1 cellular context compared by ENCODE assay signal in genomic region chr12:57632898-57633825, GRCh38.
TF ChIP-seq lines count a peak whose summit lies in the region.

TSS of gene B4GALNT1 (minus strand) at chr12:57633201. CDS start at chr12:57632132, 1,069 bp downstream.

TF ChIP-seq in HepG2, 621 proteins besides CTCF, POLR2A, EP300 and RAD21 (continued from another document and continues in another):
- 0 out of 2 replicates have a peak, but pooled peaks have one; percentile 75 for TF ChIP-seq MTERF4 (CRISPR knock-in tag; IDR thresholded peaks at IDR 0.05)
- TF ChIP-seq JUNB (CRISPR knock-in tag; IDR thresholded peaks at IDR 0.05; ENCODE audit: borderline replicate concordance): no peak
- 0 out of 2 replicates have a peak, but pooled peaks have one; percentile 29 for TF ChIP-seq TMF1 (CRISPR knock-in tag; IDR thresholded peaks at IDR 0.05; ENCODE audit: low read depth)
- TF ChIP-seq IRF9 (CRISPR knock-in tag; IDR thresholded peaks at IDR 0.05; ENCODE audit: borderline replicate concordance): 0 out of 2 replicates have a peak, but pooled peaks have one; percentile 47
- 0 out of 2 replicates have a peak, but pooled peaks have one; percentile 58 for TF ChIP-seq ZSCAN29 (CRISPR knock-in tag; conservative IDR thresholded peaks at IDR 0.05)
- TF ChIP-seq, protein P1, sequence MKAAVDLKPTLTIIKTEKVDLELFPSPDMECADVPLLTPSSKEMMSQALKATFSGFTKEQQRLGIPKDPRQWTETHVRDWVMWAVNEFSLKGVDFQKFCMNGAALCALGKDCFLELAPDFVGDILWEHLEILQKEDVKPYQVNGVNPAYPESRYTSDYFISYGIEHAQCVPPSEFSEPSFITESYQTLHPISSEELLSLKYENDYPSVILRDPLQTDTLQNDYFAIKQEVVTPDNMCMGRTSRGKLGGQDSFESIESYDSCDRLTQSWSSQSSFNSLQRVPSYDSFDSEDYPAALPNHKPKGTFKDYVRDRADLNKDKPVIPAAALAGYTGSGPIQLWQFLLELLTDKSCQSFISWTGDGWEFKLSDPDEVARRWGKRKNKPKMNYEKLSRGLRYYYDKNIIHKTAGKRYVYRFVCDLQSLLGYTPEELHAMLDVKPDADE (CRISPR knock-in tag; IDR thresholded peaks at IDR 0.05): no peak
- TF ChIP-seq, protein P2, sequence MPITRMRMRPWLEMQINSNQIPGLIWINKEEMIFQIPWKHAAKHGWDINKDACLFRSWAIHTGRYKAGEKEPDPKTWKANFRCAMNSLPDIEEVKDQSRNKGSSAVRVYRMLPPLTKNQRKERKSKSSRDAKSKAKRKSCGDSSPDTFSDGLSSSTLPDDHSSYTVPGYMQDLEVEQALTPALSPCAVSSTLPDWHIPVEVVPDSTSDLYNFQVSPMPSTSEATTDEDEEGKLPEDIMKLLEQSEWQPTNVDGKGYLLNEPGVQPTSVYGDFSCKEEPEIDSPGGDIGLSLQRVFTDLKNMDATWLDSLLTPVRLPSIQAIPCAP (CRISPR knock-in tag; IDR thresholded peaks at IDR 0.05; ENCODE audit: low read depth): no peak
- 0 out of 2 replicates have a peak, but pooled peaks have one; percentile 73 for TF ChIP-seq ZNF234 (CRISPR knock-in tag; conservative IDR thresholded peaks at IDR 0.05)
- no peak for TF ChIP-seq STAT5B (CRISPR knock-in tag; IDR thresholded peaks at IDR 0.05)
- TF ChIP-seq SALL2 (CRISPR knock-in tag; IDR thresholded peaks at IDR 0.05): peak; percentile 24; the same call in 1 of the 2 replicates
- TF ChIP-seq HOXA3 (CRISPR knock-in tag; IDR thresholded peaks at IDR 0.05): peak; percentile 64; the same call in 1 of the 2 replicates
- TF ChIP-seq SPEN (CRISPR knock-in tag; IDR thresholded peaks at IDR 0.05; ENCODE audit: low read depth): peak; percentile 61; the same call in 1 of the 2 replicates
- no peak for TF ChIP-seq HNRNPUL1 (IDR thresholded peaks at IDR 0.05; ENCODE audit: low read depth, low read length)
- TF ChIP-seq, protein P3, sequence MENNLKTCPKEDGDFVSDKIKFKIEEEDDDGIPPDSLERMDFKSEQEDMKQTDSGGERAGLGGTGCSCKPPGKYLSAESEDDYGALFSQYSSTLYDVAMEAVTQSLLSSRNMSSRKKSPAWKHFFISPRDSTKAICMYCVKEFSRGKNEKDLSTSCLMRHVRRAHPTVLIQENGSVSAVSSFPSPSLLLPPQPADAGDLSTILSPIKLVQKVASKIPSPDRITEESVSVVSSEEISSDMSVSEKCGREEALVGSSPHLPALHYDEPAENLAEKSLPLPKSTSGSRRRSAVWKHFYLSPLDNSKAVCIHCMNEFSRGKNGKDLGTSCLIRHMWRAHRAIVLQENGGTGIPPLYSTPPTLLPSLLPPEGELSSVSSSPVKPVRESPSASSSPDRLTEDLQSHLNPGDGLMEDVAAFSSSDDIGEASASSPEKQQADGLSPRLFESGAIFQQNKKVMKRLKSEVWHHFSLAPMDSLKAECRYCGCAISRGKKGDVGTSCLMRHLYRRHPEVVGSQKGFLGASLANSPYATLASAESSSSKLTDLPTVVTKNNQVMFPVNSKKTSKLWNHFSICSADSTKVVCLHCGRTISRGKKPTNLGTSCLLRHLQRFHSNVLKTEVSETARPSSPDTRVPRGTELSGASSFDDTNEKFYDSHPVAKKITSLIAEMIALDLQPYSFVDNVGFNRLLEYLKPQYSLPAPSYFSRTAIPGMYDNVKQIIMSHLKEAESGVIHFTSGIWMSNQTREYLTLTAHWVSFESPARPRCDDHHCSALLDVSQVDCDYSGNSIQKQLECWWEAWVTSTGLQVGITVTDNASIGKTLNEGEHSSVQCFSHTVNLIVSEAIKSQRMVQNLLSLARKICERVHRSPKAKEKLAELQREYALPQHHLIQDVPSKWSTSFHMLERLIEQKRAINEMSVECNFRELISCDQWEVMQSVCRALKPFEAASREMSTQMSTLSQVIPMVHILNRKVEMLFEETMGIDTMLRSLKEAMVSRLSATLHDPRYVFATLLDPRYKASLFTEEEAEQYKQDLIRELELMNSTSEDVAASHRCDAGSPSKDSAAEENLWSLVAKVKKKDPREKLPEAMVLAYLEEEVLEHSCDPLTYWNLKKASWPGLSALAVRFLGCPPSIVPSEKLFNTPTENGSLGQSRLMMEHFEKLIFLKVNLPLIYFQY (CRISPR knock-in tag; IDR thresholded peaks at IDR 0.05; ENCODE audit: borderline replicate concordance): no peak
- TF ChIP-seq IKZF4 (CRISPR knock-in tag; IDR thresholded peaks at IDR 0.05; ENCODE audit: borderline replicate concordance, low read depth, not compliant biosample characterization): peak; percentile 89
- TF ChIP-seq HES4 (CRISPR knock-in tag; IDR thresholded peaks at IDR 0.05; ENCODE audit: borderline replicate concordance): 0 out of 2 replicates have a peak, but pooled peaks have one; percentile 74
- TF ChIP-seq ZSCAN9 (CRISPR knock-in tag; IDR thresholded peaks at IDR 0.05; ENCODE audit: borderline replicate concordance): peak; percentile 60; the same call in 1 of the 2 replicates
- TF ChIP-seq ZNF224 (CRISPR knock-in tag; IDR thresholded peaks at IDR 0.05): 0 out of 2 replicates have a peak, but pooled peaks have one; percentile 16
- 0 out of 2 replicates have a peak, but pooled peaks have one; percentile 28 for TF ChIP-seq NFYC (CRISPR knock-in tag; IDR thresholded peaks at IDR 0.05)
- TF ChIP-seq, protein P4, sequence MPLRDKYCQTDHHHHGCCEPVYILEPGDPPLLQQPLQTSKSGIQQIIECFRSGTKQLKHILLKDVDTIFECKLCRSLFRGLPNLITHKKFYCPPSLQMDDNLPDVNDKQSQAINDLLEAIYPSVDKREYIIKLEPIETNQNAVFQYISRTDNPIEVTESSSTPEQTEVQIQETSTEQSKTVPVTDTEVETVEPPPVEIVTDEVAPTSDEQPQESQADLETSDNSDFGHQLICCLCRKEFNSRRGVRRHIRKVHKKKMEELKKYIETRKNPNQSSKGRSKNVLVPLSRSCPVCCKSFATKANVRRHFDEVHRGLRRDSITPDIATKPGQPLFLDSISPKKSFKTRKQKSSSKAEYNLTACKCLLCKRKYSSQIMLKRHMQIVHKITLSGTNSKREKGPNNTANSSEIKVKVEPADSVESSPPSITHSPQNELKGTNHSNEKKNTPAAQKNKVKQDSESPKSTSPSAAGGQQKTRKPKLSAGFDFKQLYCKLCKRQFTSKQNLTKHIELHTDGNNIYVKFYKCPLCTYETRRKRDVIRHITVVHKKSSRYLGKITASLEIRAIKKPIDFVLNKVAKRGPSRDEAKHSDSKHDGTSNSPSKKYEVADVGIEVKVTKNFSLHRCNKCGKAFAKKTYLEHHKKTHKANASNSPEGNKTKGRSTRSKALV (CRISPR knock-in tag; IDR thresholded peaks at IDR 0.05): peak; percentile 90; the same call in 1 of the 2 replicates
- TF ChIP-seq HNF1A (IDR thresholded peaks at IDR 0.05; ENCODE audit: low read depth): no peak
- TF ChIP-seq HNF1A (CRISPR knock-in tag; IDR thresholded peaks at IDR 0.05; ENCODE audit: borderline replicate concordance): 0 out of 2 replicates have a peak, but pooled peaks have one; percentile 38
- TF ChIP-seq, protein P5, sequence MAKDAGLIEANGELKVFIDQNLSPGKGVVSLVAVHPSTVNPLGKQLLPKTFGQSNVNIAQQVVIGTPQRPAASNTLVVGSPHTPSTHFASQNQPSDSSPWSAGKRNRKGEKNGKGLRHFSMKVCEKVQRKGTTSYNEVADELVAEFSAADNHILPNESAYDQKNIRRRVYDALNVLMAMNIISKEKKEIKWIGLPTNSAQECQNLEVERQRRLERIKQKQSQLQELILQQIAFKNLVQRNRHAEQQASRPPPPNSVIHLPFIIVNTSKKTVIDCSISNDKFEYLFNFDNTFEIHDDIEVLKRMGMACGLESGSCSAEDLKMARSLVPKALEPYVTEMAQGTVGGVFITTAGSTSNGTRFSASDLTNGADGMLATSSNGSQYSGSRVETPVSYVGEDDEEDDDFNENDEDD (CRISPR knock-in tag; IDR thresholded peaks at IDR 0.05; ENCODE audit: borderline replicate concordance): peak; percentile 89
- TF ChIP-seq SRSF1 (optimal IDR thresholded peaks at IDR 0.05; ENCODE audit: low read depth, low read length): peak; percentile 69
- no peak for TF ChIP-seq NR3C1 (CRISPR knock-in tag; IDR thresholded peaks at IDR 0.05)
- TF ChIP-seq KDM3A (CRISPR knock-in tag; IDR thresholded peaks at IDR 0.05; ENCODE audit: low read depth): 0 out of 2 replicates have a peak, but pooled peaks have one; percentile 53
- peak; percentile 80; the same call in 1 of the 2 replicates for TF ChIP-seq ZNF446 (CRISPR knock-in tag; IDR thresholded peaks at IDR 0.05)
- TF ChIP-seq GATAD2A (CRISPR knock-in tag; IDR thresholded peaks at IDR 0.05): 0 out of 2 replicates have a peak, but pooled peaks have one; percentile 21
- TF ChIP-seq MTF2 (CRISPR knock-in tag; IDR thresholded peaks at IDR 0.05; ENCODE audit: borderline replicate concordance): 0 out of 2 replicates have a peak, but pooled peaks have one; percentile 89
- no peak; the same call in 1 of the 2 replicates for TF ChIP-seq SAP130 (CRISPR knock-in tag; IDR thresholded peaks at IDR 0.05; ENCODE audit: low read depth)
- TF ChIP-seq, protein P6, sequence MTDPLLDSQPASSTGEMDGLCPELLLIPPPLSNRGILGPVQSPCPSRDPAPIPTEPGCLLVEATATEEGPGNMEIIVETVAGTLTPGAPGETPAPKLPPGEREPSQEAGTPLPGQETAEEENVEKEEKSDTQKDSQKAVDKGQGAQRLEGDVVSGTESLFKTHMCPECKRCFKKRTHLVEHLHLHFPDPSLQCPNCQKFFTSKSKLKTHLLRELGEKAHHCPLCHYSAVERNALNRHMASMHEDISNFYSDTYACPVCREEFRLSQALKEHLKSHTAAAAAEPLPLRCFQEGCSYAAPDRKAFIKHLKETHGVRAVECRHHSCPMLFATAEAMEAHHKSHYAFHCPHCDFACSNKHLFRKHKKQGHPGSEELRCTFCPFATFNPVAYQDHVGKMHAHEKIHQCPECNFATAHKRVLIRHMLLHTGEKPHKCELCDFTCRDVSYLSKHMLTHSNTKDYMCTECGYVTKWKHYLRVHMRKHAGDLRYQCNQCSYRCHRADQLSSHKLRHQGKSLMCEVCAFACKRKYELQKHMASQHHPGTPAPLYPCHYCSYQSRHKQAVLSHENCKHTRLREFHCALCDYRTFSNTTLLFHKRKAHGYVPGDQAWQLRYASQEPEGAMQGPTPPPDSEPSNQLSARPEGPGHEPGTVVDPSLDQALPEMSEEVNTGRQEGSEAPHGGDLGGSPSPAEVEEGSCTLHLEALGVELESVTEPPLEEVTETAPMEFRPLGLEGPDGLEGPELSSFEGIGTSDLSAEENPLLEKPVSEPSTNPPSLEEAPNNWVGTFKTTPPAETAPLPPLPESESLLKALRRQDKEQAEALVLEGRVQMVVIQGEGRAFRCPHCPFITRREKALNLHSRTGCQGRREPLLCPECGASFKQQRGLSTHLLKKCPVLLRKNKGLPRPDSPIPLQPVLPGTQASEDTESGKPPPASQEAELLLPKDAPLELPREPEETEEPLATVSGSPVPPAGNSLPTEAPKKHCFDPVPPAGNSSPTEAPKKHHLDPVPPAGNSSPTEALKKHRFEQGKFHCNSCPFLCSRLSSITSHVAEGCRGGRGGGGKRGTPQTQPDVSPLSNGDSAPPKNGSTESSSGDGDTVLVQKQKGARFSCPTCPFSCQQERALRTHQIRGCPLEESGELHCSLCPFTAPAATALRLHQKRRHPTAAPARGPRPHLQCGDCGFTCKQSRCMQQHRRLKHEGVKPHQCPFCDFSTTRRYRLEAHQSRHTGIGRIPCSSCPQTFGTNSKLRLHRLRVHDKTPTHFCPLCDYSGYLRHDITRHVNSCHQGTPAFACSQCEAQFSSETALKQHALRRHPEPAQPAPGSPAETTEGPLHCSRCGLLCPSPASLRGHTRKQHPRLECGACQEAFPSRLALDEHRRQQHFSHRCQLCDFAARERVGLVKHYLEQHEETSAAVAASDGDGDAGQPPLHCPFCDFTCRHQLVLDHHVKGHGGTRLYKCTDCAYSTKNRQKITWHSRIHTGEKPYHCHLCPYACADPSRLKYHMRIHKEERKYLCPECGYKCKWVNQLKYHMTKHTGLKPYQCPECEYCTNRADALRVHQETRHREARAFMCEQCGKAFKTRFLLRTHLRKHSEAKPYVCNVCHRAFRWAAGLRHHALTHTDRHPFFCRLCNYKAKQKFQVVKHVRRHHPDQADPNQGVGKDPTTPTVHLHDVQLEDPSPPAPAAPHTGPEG (CRISPR knock-in tag; IDR thresholded peaks at IDR 0.05): peak; percentile 34; the same call in 1 of the 2 replicates
- 0 out of 2 replicates have a peak, but pooled peaks have one; percentile 57 for TF ChIP-seq NFATC3 (CRISPR knock-in tag; IDR thresholded peaks at IDR 0.05)
